Comparison of ENCODE assay signal across 11 cellular contexts in the genomic region with DNA sequence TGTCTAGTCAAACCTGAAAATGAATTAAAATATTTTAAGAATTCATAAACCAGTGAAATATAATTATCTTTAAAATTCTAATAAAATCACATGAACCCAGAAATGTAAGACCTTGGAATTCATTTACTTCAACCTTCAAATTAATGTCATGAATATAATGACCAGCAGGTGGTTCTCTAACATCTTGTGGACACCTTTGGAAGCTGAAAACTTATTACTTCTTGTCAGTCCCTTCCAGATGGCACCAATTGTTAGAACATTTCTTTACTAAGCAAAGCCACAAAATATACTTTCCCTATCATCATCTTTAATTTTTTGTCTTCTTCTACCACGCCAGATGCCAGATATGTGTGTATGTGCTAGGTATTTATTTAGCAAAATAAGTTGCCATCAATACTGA.
DNase-seq lines count a peak whose midpoint lies in the region; ATAC-seq and TF ChIP-seq lines count a peak whose summit lies in the region.
"Had no signal": no experiment of that assay in that cellular context is flagged by ENCODE, and none has a peak within 500 bp of the region (broad histone marks: within the 10 kb centered on the region; RNA-seq: fewer than 3 reads in every experiment).

No MANE protein-coding gene starts in this region.

- ATAC-seq in SK-N-SH treated with all-trans-retinoic acid at 6 μM for 48 hours (no peak), upper lobe of right lung (no peak)

- WGBS in SK-N-SH (ENCODE audit: low lambda C conversion rate), result 38% methylated on average over 1 of the region's 1 CpG

- peak; percentile 52 for TF ChIP-seq RAD21 in SK-N-SH (IDR thresholded peaks at IDR 0.05; ENCODE audit: low read length)

- no peaks in the 10 kb centered on the region for H3K9me3 Mint-ChIP-seq in glutamatergic neuron (ENCODE audit: unreplicated experiment)
- H3K9me3 Mint-ChIP-seq: activated T-helper 1 cell treated with anti-CD3 and anti-CD28 coated beads, Interleukin-12 subunit alpha, Interleukin-12 subunit beta, Interleukin-2, Interleukin-4 antibody, amounts not matched to agents 30 ng/mL and 10 ng/mL and 1 ng/mL, durations not matched to agents 14 hours and 24 hours and 36 hours had no signal

- H2AFZ ChIP-seq in SK-N-SH (ENCODE audit: low read depth), result no peak overlapping the region

- H3K27ac Mint-ChIP-seq in glutamatergic neuron (ENCODE audit: unreplicated experiment), result no peak overlapping the region
- H3K27ac Mint-ChIP-seq: activated T-helper 1 cell treated with anti-CD3 and anti-CD28 coated beads, Interleukin-12 subunit alpha, Interleukin-12 subunit beta, Interleukin-2, Interleukin-4 antibody, amounts not matched to agents 30 ng/mL and 10 ng/mL and 1 ng/mL, durations not matched to agents 14 hours and 24 hours and 36 hours had no signal

- POLR2A ChIA-PET in SK-N-SH (lab: Yijun Ruan, JAX), result no interaction called here

- H3K4me3 ChIP-seq in SK-N-SH (ENCODE audit: low read depth in 2 of 2, low read length in 1 of 2), result no peak overlapping the region
- no peak overlapping the region for H3K4me3 ChIP-seq in upper lobe of right lung

- H3K9me2 ChIP-seq in SK-N-SH, result no peaks in the 10 kb centered on the region

- H3K9me3 ChIP-seq in SK-N-SH, result no peaks in the 10 kb centered on the region
- H3K9me3 ChIP-seq in upper lobe of right lung, result no peaks in the 10 kb centered on the region

- H3K9ac ChIP-seq in SK-N-SH, result no peak overlapping the region

- H3K27ac ChIP-seq in SK-N-SH (ENCODE audit: low read depth in 2 of 2, low read length in 1 of 2) (no peak overlapping the region), upper lobe of right lung (no peak overlapping the region)

- TF ChIP-seq CTCF in SK-N-SH (IDR thresholded peaks at IDR 0.05) (no peak; the same call in 1 of the 2 replicates), glutamatergic neuron (IDR thresholded peaks at IDR 0.05; ENCODE audit: partially characterized antibody, unreplicated experiment) (peak; percentile 44), upper lobe of right lung (IDR thresholded peaks at IDR 0.05) (peak; percentile 37)

- intact Hi-C loops in upper lobe of right lung (cut with DNase I), result no loop called here
- intact Hi-C loops in posterior vena cava (cut with DNase I), result no loop called here

- no peaks in the 10 kb centered on the region for H3K79me2 ChIP-seq in SK-N-SH (ENCODE audit: insufficient read depth)

- no peaks in the 10 kb centered on the region for H3K4me1 ChIP-seq in SK-N-SH (ENCODE audit: control insufficient read depth in 1 of 2, insufficient read depth in 2 of 2, low read depth in 1 of 2, low read length in 1 of 2)
- H3K4me1 ChIP-seq in upper lobe of right lung, result no peaks in the 10 kb centered on the region

- H3K4me1 Mint-ChIP-seq in glutamatergic neuron (ENCODE audit: low read depth, unreplicated experiment), result no peaks in the 10 kb centered on the region

- no peak overlapping the region for H3K4me3 Mint-ChIP-seq in glutamatergic neuron (ENCODE audit: unreplicated experiment)
- H3K4me3 Mint-ChIP-seq: activated T-helper 1 cell treated with anti-CD3 and anti-CD28 coated beads, Interleukin-12 subunit alpha, Interleukin-12 subunit beta, Interleukin-2, Interleukin-4 antibody, amounts not matched to agents 30 ng/mL and 10 ng/mL and 1 ng/mL, durations not matched to agents 14 hours and 24 hours and 36 hours had no signal

- no peak overlapping the region for H3K4me2 ChIP-seq in SK-N-SH

- no peaks in the 10 kb centered on the region for H4K20me1 ChIP-seq in SK-N-SH (ENCODE audit: insufficient read depth)

- no peaks in the 10 kb centered on the region for H3K27me3 Mint-ChIP-seq in glutamatergic neuron (ENCODE audit: unreplicated experiment)

- H3K36me3 Mint-ChIP-seq in glutamatergic neuron (ENCODE audit: unreplicated experiment), result no peaks in the 10 kb centered on the region

- TF ChIP-seq EP300 in SK-N-SH (IDR thresholded peaks at IDR 0.05; ENCODE audit: borderline replicate concordance in 1 of 2, low read depth in 1 of 2, low read length in 1 of 2), result no peak

- H3K36me3 ChIP-seq in SK-N-SH (replicated peaks in 1 of 2; ENCODE audit: control insufficient read depth in 1 of 2, insufficient read depth in 2 of 2, low read length in 1 of 2) (no peaks in the 10 kb centered on the region), upper lobe of right lung (no peaks in the 10 kb centered on the region)

- no peaks in the 10 kb centered on the region for H3F3A ChIP-seq in SK-N-SH (replicated peaks; ENCODE audit: insufficient read depth)

- H3K27me3 ChIP-seq in SK-N-SH (ENCODE audit: insufficient read depth), result no peaks in the 10 kb centered on the region
- H3K27me3 ChIP-seq in upper lobe of right lung, result no peaks in the 10 kb centered on the region

- DNase-seq in SK-N-SH, result no peak
- peak; percentile 12 for DNase-seq in RPMI7951 (ENCODE audit: low read depth)
- DNase-seq in glutamatergic neuron, result no peak
- DNase-seq in upper lobe of right lung, result no peak
- no peak for DNase-seq in posterior vena cava (ENCODE audit: low spot score)
- DNase-seq in activated T-cell treated with anti-CD3 and anti-CD28 coated beads, Interleukin-2, amount 50 U/mL, for 48 hours, result no peak
- no peak for DNase-seq in CD1c-positive myeloid dendritic cell (ENCODE audit: extremely low spot score)
- DNase-seq: NCI-H446 treated with DMSO at 0.1 percent for 48 hours; stimulated activated CD4-positive, alpha-beta T cell treated with anti-CD3 and anti-CD28 coated beads, Interleukin-1b, Interleukin-23, amount 100 ng/mL, for 48 hours had no signal

- CTCF ChIA-PET in SK-N-SH (lab: Yijun Ruan, JAX), result interaction anchor here (1.0 to 2.7 kb wide), 8 partner anchors 9 to 452 kb away, joined by 3 to 12 read pairs (median 4); no protein-coding TSS in a partner anchor

TF ChIP-seq in SK-N-SH, 30 proteins besides CTCF, POLR2A, EP300 and RAD21:
- peak; percentile 21; the same call in 1 of the 2 replicates for TF ChIP-seq SMC3 (IDR thresholded peaks at IDR 0.05; ENCODE audit: low read depth, low read length)
- TF ChIP-seq, protein P1, sequence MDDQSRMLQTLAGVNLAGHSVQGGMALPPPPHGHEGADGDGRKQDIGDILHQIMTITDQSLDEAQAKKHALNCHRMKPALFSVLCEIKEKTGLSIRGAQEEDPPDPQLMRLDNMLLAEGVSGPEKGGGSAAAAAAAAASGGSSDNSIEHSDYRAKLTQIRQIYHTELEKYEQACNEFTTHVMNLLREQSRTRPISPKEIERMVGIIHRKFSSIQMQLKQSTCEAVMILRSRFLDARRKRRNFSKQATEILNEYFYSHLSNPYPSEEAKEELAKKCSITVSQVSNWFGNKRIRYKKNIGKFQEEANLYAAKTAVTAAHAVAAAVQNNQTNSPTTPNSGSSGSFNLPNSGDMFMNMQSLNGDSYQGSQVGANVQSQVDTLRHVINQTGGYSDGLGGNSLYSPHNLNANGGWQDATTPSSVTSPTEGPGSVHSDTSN (IDR thresholded peaks at IDR 0.05), result no peak

TF ChIP-seq in SK-N-SH treated with all-trans-retinoic acid at 6 μM for 48 hours, 23 proteins besides CTCF, POLR2A, EP300 and RAD21 (continues in another document):
- TF ChIP-seq ESRRG (CRISPR knock-in tag; IDR thresholded peaks at IDR 0.05) (no peak), PPARA (CRISPR knock-in tag; IDR thresholded peaks at IDR 0.05; ENCODE audit: borderline replicate concordance) (no peak), CSDC2 (CRISPR knock-in tag; IDR thresholded peaks at IDR 0.05) (no peak), GLIS3 (CRISPR knock-in tag; IDR thresholded peaks at IDR 0.05) (no peak), SNAI2 (CRISPR knock-in tag; IDR thresholded peaks at IDR 0.05) (no peak), ZNF70 (CRISPR knock-in tag; IDR thresholded peaks at IDR 0.05) (no peak)
- TF ChIP-seq, protein P2, sequence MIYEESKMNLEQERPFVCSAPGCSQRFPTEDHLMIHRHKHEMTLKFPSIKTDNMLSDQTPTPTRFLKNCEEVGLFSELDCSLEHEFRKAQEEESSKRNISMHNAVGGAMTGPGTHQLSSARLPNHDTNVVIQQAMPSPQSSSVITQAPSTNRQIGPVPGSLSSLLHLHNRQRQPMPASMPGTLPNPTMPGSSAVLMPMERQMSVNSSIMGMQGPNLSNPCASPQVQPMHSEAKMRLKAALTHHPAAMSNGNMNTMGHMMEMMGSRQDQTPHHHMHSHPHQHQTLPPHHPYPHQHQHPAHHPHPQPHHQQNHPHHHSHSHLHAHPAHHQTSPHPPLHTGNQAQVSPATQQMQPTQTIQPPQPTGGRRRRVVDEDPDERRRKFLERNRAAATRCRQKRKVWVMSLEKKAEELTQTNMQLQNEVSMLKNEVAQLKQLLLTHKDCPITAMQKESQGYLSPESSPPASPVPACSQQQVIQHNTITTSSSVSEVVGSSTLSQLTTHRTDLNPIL (CRISPR knock-in tag; IDR thresholded peaks at IDR 0.05; ENCODE audit: low read depth), result no peak
- TF ChIP-seq, protein P3, sequence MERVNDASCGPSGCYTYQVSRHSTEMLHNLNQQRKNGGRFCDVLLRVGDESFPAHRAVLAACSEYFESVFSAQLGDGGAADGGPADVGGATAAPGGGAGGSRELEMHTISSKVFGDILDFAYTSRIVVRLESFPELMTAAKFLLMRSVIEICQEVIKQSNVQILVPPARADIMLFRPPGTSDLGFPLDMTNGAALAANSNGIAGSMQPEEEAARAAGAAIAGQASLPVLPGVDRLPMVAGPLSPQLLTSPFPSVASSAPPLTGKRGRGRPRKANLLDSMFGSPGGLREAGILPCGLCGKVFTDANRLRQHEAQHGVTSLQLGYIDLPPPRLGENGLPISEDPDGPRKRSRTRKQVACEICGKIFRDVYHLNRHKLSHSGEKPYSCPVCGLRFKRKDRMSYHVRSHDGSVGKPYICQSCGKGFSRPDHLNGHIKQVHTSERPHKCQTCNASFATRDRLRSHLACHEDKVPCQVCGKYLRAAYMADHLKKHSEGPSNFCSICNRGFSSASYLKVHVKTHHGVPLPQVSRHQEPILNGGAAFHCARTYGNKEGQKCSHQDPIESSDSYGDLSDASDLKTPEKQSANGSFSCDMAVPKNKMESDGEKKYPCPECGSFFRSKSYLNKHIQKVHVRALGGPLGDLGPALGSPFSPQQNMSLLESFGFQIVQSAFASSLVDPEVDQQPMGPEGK (CRISPR knock-in tag; IDR thresholded peaks at IDR 0.05; ENCODE audit: borderline replicate concordance), result no peak
